Comparison of ENCODE assay signal across 1 cellular context in genomic region chr2:197498937-197499593, GRCh38.
TF ChIP-seq lines count a peak whose summit lies in the region.

No MANE protein-coding gene starts in this region.

TF ChIP-seq in WTC11, 78 proteins besides CTCF, POLR2A, EP300 and RAD21 (continued from another document):
- TF ChIP-seq MLX (CRISPR knock-in tag; IDR thresholded peaks at IDR 0.05) = no peak
- no peak for TF ChIP-seq ZNF121 (CRISPR knock-in tag; IDR thresholded peaks at IDR 0.05)
- TF ChIP-seq FOXJ3 (CRISPR knock-in tag; IDR thresholded peaks at IDR 0.05; ENCODE audit: borderline replicate concordance) = no peak
- TF ChIP-seq ZNF532 (CRISPR knock-in tag; IDR thresholded peaks at IDR 0.05; ENCODE audit: borderline replicate concordance) = no peak
- no peak for TF ChIP-seq E2F1 (CRISPR knock-in tag; IDR thresholded peaks at IDR 0.05)
- TF ChIP-seq AR (CRISPR knock-in tag; IDR thresholded peaks at IDR 0.05) = 0 out of 2 replicates have a peak, but pooled peaks have one; percentile 42
- no peak for TF ChIP-seq CREB1 (CRISPR knock-in tag; IDR thresholded peaks at IDR 0.05)
- peak; percentile 5; the same call in 1 of the 2 replicates for TF ChIP-seq USF1 (CRISPR knock-in tag; IDR thresholded peaks at IDR 0.05)
- TF ChIP-seq ESRRA (CRISPR knock-in tag; IDR thresholded peaks at IDR 0.05; ENCODE audit: borderline replicate concordance) = 0 out of 2 replicates have a peak, but pooled peaks have one; percentile 14
